Comparison of ENCODE assay signal across 1 cellular context in the genomic region with DNA sequence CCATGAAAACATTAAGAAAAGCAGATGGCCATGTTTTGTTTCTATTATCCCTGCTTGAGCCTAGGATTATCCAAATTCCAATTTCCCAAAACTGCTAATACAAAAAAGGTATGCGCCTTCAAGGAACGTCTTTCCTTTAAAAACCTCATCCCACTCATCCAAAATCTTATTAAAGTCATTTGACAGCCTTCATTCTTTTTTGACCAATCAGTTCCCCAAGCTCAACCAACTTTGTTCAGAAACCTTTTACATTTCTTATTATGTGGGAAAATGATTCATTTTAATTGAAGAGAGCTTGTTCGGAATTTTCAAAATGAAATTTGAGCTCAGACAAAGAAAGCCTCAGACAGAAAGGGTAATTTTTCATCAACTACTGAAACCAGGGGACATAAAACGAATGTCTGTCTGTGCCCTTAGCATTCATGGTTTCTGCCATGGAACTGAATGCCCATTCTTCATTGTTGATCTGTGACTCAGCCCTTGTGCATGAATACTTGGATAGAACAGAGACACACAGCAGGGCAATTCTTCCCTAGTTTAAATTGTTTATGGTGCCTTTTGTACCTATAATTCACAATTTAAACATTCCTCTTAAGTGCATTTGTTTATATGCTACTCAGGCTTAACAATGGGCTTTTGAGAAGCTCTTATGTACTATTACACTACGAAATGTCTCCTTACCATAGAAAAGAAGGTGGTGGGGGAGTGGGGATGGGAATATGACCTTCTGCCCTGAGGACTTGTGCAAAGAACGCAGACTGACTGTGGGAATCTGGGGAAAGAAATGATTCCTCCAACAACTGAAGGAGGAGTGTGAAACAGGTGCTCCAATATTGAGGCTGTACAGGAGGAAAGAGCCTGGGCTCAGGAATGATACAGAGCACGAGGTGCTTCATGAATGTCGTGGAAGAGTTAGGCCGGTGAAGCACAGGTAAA.
TF ChIP-seq lines count a peak whose summit lies in the region.

No MANE protein-coding gene starts in this region.

TF ChIP-seq in SK-N-SH treated with all-trans-retinoic acid at 6 μM for 48 hours, 23 proteins besides CTCF, POLR2A, EP300 and RAD21 (continued from another document):
- TF ChIP-seq, protein P1, sequence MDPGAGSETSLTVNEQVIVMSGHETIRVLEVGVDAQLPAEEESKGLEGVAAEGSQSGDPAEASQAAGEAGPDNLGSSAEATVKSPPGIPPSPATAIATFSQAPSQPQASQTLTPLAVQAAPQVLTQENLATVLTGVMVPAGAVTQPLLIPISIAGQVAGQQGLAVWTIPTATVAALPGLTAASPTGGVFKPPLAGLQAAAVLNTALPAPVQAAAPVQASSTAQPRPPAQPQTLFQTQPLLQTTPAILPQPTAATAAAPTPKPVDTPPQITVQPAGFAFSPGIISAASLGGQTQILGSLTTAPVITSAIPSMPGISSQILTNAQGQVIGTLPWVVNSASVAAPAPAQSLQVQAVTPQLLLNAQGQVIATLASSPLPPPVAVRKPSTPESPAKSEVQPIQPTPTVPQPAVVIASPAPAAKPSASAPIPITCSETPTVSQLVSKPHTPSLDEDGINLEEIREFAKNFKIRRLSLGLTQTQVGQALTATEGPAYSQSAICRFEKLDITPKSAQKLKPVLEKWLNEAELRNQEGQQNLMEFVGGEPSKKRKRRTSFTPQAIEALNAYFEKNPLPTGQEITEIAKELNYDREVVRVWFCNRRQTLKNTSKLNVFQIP (CRISPR knock-in tag; IDR thresholded peaks at IDR 0.05; ENCODE audit: borderline replicate concordance, low read depth), result no peak
- TF ChIP-seq CSDC2 (CRISPR knock-in tag; IDR thresholded peaks at IDR 0.05) (peak; percentile 27; the same call in 1 of the 2 replicates), SNAI2 (CRISPR knock-in tag; IDR thresholded peaks at IDR 0.05) (no peak), ZNF565 (CRISPR knock-in tag; conservative IDR thresholded peaks at IDR 0.05; ENCODE audit: low read depth) (no peak), BACH2 (CRISPR knock-in tag; IDR thresholded peaks at IDR 0.05; ENCODE audit: borderline replicate concordance) (no peak)
- TF ChIP-seq, protein P2, sequence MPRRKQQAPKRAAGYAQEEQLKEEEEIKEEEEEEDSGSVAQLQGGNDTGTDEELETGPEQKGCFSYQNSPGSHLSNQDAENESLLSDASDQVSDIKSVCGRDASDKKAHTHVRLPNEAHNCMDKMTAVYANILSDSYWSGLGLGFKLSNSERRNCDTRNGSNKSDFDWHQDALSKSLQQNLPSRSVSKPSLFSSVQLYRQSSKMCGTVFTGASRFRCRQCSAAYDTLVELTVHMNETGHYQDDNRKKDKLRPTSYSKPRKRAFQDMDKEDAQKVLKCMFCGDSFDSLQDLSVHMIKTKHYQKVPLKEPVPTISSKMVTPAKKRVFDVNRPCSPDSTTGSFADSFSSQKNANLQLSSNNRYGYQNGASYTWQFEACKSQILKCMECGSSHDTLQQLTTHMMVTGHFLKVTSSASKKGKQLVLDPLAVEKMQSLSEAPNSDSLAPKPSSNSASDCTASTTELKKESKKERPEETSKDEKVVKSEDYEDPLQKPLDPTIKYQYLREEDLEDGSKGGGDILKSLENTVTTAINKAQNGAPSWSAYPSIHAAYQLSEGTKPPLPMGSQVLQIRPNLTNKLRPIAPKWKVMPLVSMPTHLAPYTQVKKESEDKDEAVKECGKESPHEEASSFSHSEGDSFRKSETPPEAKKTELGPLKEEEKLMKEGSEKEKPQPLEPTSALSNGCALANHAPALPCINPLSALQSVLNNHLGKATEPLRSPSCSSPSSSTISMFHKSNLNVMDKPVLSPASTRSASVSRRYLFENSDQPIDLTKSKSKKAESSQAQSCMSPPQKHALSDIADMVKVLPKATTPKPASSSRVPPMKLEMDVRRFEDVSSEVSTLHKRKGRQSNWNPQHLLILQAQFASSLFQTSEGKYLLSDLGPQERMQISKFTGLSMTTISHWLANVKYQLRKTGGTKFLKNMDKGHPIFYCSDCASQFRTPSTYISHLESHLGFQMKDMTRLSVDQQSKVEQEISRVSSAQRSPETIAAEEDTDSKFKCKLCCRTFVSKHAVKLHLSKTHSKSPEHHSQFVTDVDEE (CRISPR knock-in tag; IDR thresholded peaks at IDR 0.05), result no peak
- TF ChIP-seq, protein P3, sequence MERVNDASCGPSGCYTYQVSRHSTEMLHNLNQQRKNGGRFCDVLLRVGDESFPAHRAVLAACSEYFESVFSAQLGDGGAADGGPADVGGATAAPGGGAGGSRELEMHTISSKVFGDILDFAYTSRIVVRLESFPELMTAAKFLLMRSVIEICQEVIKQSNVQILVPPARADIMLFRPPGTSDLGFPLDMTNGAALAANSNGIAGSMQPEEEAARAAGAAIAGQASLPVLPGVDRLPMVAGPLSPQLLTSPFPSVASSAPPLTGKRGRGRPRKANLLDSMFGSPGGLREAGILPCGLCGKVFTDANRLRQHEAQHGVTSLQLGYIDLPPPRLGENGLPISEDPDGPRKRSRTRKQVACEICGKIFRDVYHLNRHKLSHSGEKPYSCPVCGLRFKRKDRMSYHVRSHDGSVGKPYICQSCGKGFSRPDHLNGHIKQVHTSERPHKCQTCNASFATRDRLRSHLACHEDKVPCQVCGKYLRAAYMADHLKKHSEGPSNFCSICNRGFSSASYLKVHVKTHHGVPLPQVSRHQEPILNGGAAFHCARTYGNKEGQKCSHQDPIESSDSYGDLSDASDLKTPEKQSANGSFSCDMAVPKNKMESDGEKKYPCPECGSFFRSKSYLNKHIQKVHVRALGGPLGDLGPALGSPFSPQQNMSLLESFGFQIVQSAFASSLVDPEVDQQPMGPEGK (CRISPR knock-in tag; IDR thresholded peaks at IDR 0.05; ENCODE audit: borderline replicate concordance), result 0 out of 2 replicates have a peak, but pooled peaks have one; percentile 16
- TF ChIP-seq, protein P4, sequence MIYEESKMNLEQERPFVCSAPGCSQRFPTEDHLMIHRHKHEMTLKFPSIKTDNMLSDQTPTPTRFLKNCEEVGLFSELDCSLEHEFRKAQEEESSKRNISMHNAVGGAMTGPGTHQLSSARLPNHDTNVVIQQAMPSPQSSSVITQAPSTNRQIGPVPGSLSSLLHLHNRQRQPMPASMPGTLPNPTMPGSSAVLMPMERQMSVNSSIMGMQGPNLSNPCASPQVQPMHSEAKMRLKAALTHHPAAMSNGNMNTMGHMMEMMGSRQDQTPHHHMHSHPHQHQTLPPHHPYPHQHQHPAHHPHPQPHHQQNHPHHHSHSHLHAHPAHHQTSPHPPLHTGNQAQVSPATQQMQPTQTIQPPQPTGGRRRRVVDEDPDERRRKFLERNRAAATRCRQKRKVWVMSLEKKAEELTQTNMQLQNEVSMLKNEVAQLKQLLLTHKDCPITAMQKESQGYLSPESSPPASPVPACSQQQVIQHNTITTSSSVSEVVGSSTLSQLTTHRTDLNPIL (CRISPR knock-in tag; IDR thresholded peaks at IDR 0.05; ENCODE audit: low read depth), result 0 out of 2 replicates have a peak, but pooled peaks have one; percentile 40
